ENCODE assay signal across 18 cellular contexts in genomic region chr7:105661625-105662024, GRCh38.
DNase-seq lines count a peak whose midpoint lies in the region; ATAC-seq, FAIRE-seq and TF ChIP-seq lines count a peak whose summit lies in the region.
"Had no signal": no experiment of that assay in that cellular context is flagged by ENCODE, and none has a peak within 500 bp of the region (broad histone marks: within the 10 kb centered on the region; RNA-seq: fewer than 3 reads in every experiment).

No MANE protein-coding gene starts in this region.

- H3K4me3 Mint-ChIP-seq in stimulated activated effector memory CD8-positive, alpha-beta T cell treated with anti-CD3 and anti-CD28 coated beads, Interleukin-12 subunit alpha, Interleukin-12 subunit beta, amount 100 ng/mL, for 72 hours, result no peak overlapping the region
- H3K4me3 Mint-ChIP-seq: B cell; CD4-positive, alpha-beta T cell; HFFc6 had no signal

- peaks cover 9 to 13% (median 10%) of the 10 kb centered on the region in 4 experiments for H3K4me1 ChIP-seq in H1 (replicated peaks in 1 of 4; ENCODE audit: control insufficient read depth in 3 of 4, insufficient read depth in 4 of 4, low read length in 3 of 4)
- H3K4me1 ChIP-seq: HAP-1 had no signal

- ATAC-seq in Right ventricle myocardium inferior (no peak), left ventricle myocardium superior (no peak), GM18505 (IDR thresholded peaks at IDR 0.05; ENCODE audit: unreplicated experiment) (no peak), GM21528 (IDR thresholded peaks at IDR 0.05; ENCODE audit: low FRiP score, unreplicated experiment) (no peak)
- no peak for ATAC-seq in stimulated activated effector memory CD8-positive, alpha-beta T cell treated with anti-CD3 and anti-CD28 coated beads, Interleukin-12 subunit alpha, Interleukin-12 subunit beta, amount 100 ng/mL, for 72 hours
- ATAC-seq: GM12878 had no signal

- H2BK120ac ChIP-seq in H1 (replicated peaks; ENCODE audit: low read depth, low read length), result no peak overlapping the region

- H4K20me1 ChIP-seq in H1 (replicated peaks in 1 of 2; ENCODE audit: control insufficient read depth in 1 of 2, insufficient read depth in 2 of 2, low read length in 2 of 2), result no peaks in the 10 kb centered on the region

- H2AFZ ChIP-seq in H1 (ENCODE audit: low read length), result no peak overlapping the region

- no peak overlapping the region for H4K8ac ChIP-seq in H1 (ENCODE audit: extremely low read depth, insufficient read depth, low read length)

- 0 out of 2 replicates have a peak, but pooled peaks cover 2% of the 10 kb centered on the region for H3K79me1 ChIP-seq in H1 (ENCODE audit: low read depth, low read length)

- H2BK5ac ChIP-seq in H1 (ENCODE audit: low read depth, low read length), result no peak overlapping the region

- POLR2A ChIA-PET in H1 (lab: Charles Lee; ENCODE audit: partially characterized antibody), result interaction anchor here (1.0 kb wide), 1 partner anchor 12 kb away, joined by 3 read pairs; no protein-coding TSS in a partner anchor

- H3K36me3 ChIP-seq in H1 (ENCODE audit: control insufficient read depth in 2 of 4, insufficient read depth in 4 of 4, low read length in 3 of 4), result peaks cover 0 to 4% (median 2%) of the 10 kb centered on the region in 4 experiments; a peak in 3 of 8 replicates
- H3K36me3 ChIP-seq: HAP-1 had no signal

- H3K4me1 Mint-ChIP-seq in stimulated activated effector memory CD8-positive, alpha-beta T cell treated with anti-CD3 and anti-CD28 coated beads, Interleukin-12 subunit alpha, Interleukin-12 subunit beta, amount 100 ng/mL, for 72 hours, result peaks cover 6% of the 10 kb centered on the region

- H3K23ac ChIP-seq in H1 (ENCODE audit: insufficient read length), result no peak overlapping the region

- no peak for TF ChIP-seq RAD21 in H1 (IDR thresholded peaks at IDR 0.05 in 1 of 2, conservative IDR thresholded peaks at IDR 0.05 in 1 of 2; ENCODE audit: low read depth in 2 of 2, low read length in 2 of 2)

- H3K36me3 Mint-ChIP-seq in stimulated activated effector memory CD8-positive, alpha-beta T cell treated with anti-CD3 and anti-CD28 coated beads, Interleukin-12 subunit alpha, Interleukin-12 subunit beta, amount 100 ng/mL, for 72 hours, result peaks cover 22% of the 10 kb centered on the region

- peak; percentile 21 for DNase-seq in Right ventricle myocardium inferior (ENCODE audit: missing footprints)
- DNase-seq in left ventricle myocardium superior, result no peak
- peak; percentile 39 for DNase-seq in NCI-H2029 treated with DMSO at 0.1 percent for 48 hours (lab: John Stamatoyannopoulos, UW)
- DNase-seq in H1 (ENCODE audit: low read depth in 1 of 2, low spot score in 2 of 2), result no peak
- no peak for DNase-seq in stimulated activated effector memory CD8-positive, alpha-beta T cell treated with anti-CD3 and anti-CD28 coated beads, Interleukin-12 subunit alpha, Interleukin-12 subunit beta, amount 100 ng/mL, for 72 hours (ENCODE audit: low spot score in 2 of 2)
- no peak for DNase-seq in activated CD4-positive, alpha-beta T cell treated with anti-CD3 and anti-CD28 coated beads, Interleukin-2, amount 50 U/mL, for 4 hours
- DNase-seq: C1 segment of cervical spinal cord; CD4-positive, alpha-beta T cell; DMS79; GOT3; HFFc6 had no signal

- H3K27ac ChIP-seq in H1 (ENCODE audit: low read depth, low read length), result no peak overlapping the region
- H3K27ac ChIP-seq: HL-60 had no signal

- H3K9me3 Mint-ChIP-seq in stimulated activated effector memory CD8-positive, alpha-beta T cell treated with anti-CD3 and anti-CD28 coated beads, Interleukin-12 subunit alpha, Interleukin-12 subunit beta, amount 100 ng/mL, for 72 hours, result no peaks in the 10 kb centered on the region
- H3K9me3 Mint-ChIP-seq: CD4-positive, alpha-beta T cell; HFFc6 had no signal

- no peak for TF ChIP-seq EP300 in H1 (IDR thresholded peaks at IDR 0.05; ENCODE audit: borderline replicate concordance in 1 of 2, low read depth in 2 of 2, low read length in 2 of 2)

- CTCF ChIA-PET in H1 (lab: Charles Lee; ENCODE audit: partially characterized antibody), result interaction anchor here (1.2 to 4.3 kb wide), 5 partner anchors 9 to 379 kb away, joined by 3 to 36 read pairs (median 9); no protein-coding TSS in a partner anchor

- no peak overlapping the region for H3K4me2 ChIP-seq in H1 (ENCODE audit: insufficient read depth in 1 of 2, low read depth in 2 of 2, low read length in 2 of 2)

- H3K27me3 ChIP-seq in H1 (replicated peaks in 1 of 4; ENCODE audit: control insufficient read depth in 3 of 4, extremely low read depth in 1 of 4, insufficient read depth in 3 of 4, low read length in 3 of 4), result no peaks in the 10 kb centered on the region

- no peak overlapping the region for H3K18ac ChIP-seq in H1 (ENCODE audit: extremely low read depth, low read length)

- H3K27ac Mint-ChIP-seq in stimulated activated effector memory CD8-positive, alpha-beta T cell treated with anti-CD3 and anti-CD28 coated beads, Interleukin-12 subunit alpha, Interleukin-12 subunit beta, amount 100 ng/mL, for 72 hours, result peak overlapping the region; percentile 20
- H3K27ac Mint-ChIP-seq: HFFc6 had no signal

- H3K4me3 ChIP-seq in H1 (ENCODE audit: extremely low read depth in 1 of 4, insufficient read depth in 2 of 4, low read depth in 3 of 4, low read length in 4 of 4), result no peak overlapping the region
- H3K4me3 ChIP-seq: GM12878, HAP-1 had no signal

- 0 out of 2 replicates have a peak overlapping the region, but pooled peaks have one; percentile 11 for H2AK5ac ChIP-seq in H1 (ENCODE audit: low read depth, low read length)

- H3K4ac ChIP-seq in H1 (replicated peaks; ENCODE audit: insufficient read length, low read depth, low read length), result no peak overlapping the region

- H4K5ac ChIP-seq in H1 (ENCODE audit: insufficient read length, low read depth, low read length), result no peak overlapping the region

- intact Hi-C loops in Right ventricle myocardium inferior (cut with DNase I) (no loop called here), left ventricle myocardium superior (cut with micrococcal nuclease) (no loop called here)

- no peak overlapping the region for H2BK15ac ChIP-seq in H1 (ENCODE audit: low read length)

- TF ChIP-seq CTCF in H1 (IDR thresholded peaks at IDR 0.05; ENCODE audit: control extremely low read depth in 1 of 3, insufficient read depth in 1 of 3, low read depth in 1 of 3, low read length in 3 of 3), result no peak

- no peak overlapping the region for H3K14ac ChIP-seq in H1 (ENCODE audit: insufficient read length)

- WGBS in H1 (ENCODE audit: extremely low coverage in 1 of 2, insufficient coverage in 1 of 2, insufficient read length in 1 of 2, insufficient replicate concordance in 2 of 2, low coverage in 1 of 2, low lambda C conversion rate in 2 of 2, missing lambda C conversion rate in 1 of 2), 2 experiments, result 77% methylated on average over 6 of the region's 6 CpGs; no CpG with 5 or more reads in 1 of the 2 experiments

- no peak overlapping the region for H3K9ac ChIP-seq in H1 (replicated peaks in 1 of 4; ENCODE audit: extremely low read depth in 1 of 4, low read depth in 3 of 4, low read length in 3 of 4)

- H3K56ac ChIP-seq in H1 (replicated peaks; ENCODE audit: insufficient read length, low read depth, low read length), result no peak overlapping the region

- H3K79me2 ChIP-seq in H1 (ENCODE audit: control insufficient read depth in 1 of 2, insufficient read depth in 2 of 2, low read length in 2 of 2), result no peaks in the 10 kb centered on the region

- no peaks in the 10 kb centered on the region for H3K9me3 ChIP-seq in H1 (ENCODE audit: insufficient read depth in 2 of 2, low read depth in 1 of 2, low read length in 1 of 2)
- H3K9me3 ChIP-seq: HAP-1 had no signal

- TF ChIP-seq POLR2A in H1 (IDR thresholded peaks at IDR 0.05; ENCODE audit: control extremely low read depth in 1 of 2, low read depth in 2 of 2, low read length in 2 of 2) (no peak), GM18505 (IDR thresholded peaks at IDR 0.05; ENCODE audit: borderline replicate concordance, extremely low read depth, insufficient read depth, insufficient read length) (no peak)

- no peak overlapping the region for H2BK20ac ChIP-seq in H1 (ENCODE audit: low read length)

- no peak overlapping the region for H2BK12ac ChIP-seq in H1 (ENCODE audit: low read depth, low read length)

- no peak overlapping the region for H4K91ac ChIP-seq in H1 (replicated peaks; ENCODE audit: insufficient read length, low read length)

- FAIRE-seq in H1 (lab: Jason Lieb, UNC), result no peak
- FAIRE-seq: A204.1, GM12878 had no signal

- no peaks in the 10 kb centered on the region for H3K23me2 ChIP-seq in H1 (ENCODE audit: low read depth, low read length)

TF ChIP-seq in H1, 55 proteins besides CTCF, POLR2A, EP300 and RAD21:
- TF ChIP-seq CBX5 (IDR thresholded peaks at IDR 0.05; ENCODE audit: low read depth, low read length), result no peak
- TF ChIP-seq PHF8 (conservative IDR thresholded peaks at IDR 0.05; ENCODE audit: low read depth, low read length), result no peak
- TF ChIP-seq JUN (IDR thresholded peaks at IDR 0.05; ENCODE audit: low read depth, low read length), result no peak
- TF ChIP-seq ATF3 (IDR thresholded peaks at IDR 0.05; ENCODE audit: insufficient read depth, low read depth, low read length), result no peak

Comparison
In these comparisons a context has a peak if more than half of its experiments do, and no peak if none do; other contexts are left out.
1. DNase-seq: peak in Right ventricle myocardium inferior (single experiment) and NCI-H2029 treated with DMSO at 0.1 percent for 48 hours (single experiment); none in left ventricle myocardium superior (single experiment), H1 (0 of 2), stimulated activated effector memory CD8-positive, alpha-beta T cell treated with anti-CD3 and anti-CD28 coated beads, Interleukin-12 subunit alpha, Interleukin-12 subunit beta, amount 100 ng/mL, for 72 hours (0 of 2) and activated CD4-positive, alpha-beta T cell treated with anti-CD3 and anti-CD28 coated beads, Interleukin-2, amount 50 U/mL, for 4 hours (0 of 2).